In the genomic region with DNA sequence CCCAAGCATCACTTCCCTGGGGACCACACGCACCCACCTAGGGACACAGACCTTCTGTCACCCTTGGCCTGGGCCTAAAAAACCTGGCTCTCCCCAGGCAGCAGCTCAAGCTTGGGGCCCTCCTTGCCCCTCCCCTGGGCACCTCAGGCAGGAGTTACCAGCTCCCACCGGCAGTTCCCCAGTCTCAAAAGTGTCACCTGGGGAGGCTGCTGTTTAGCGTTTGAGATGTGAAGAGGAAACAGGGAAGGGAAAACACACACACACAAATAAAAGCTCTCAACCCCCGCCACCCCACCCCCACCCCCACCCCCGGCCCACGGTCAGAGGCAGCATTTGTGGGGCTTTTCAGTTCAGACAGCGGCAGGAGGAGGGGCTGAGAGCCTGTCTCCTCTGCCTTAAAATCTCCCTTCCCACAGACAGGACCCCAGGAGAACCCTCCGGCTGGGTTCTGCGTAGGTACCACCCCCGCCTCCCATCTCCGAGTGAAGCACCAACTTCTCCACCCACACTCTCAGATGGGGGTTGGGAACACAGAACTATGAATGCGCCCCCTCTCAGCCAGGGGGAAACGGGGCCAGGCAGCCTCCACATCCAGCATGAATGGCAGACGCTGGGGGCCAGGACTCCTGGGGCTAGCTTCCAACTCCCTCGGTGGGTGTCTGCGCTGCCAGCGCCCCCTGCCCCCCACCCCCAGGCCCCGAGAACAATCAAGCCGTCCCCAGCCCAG, we compare ENCODE assay signal across 9 cellular contexts. TPM values are rescaled to one million over a fixed set of nuclear protein-coding genes. Genes with fewer than 3 reads are reported as not detected.
DNase-seq lines count a peak whose midpoint lies in the region; ATAC-seq, FAIRE-seq and TF ChIP-seq lines count a peak whose summit lies in the region.
"Had no signal": no experiment of that assay in that cellular context is flagged by ENCODE, and none has a peak within 500 bp of the region (broad histone marks: within the 10 kb centered on the region; RNA-seq: fewer than 3 reads in every experiment).

No MANE protein-coding gene starts in this region.

- H3K4me2 ChIP-seq in OCI-LY7 (ENCODE audit: low read length) (peak overlapping the region; percentile 95), hepatocyte (peak overlapping the region; percentile 98)

- H3K9me3 ChIP-seq in OCI-LY7 (ENCODE audit: low read length): no peaks in the 10 kb centered on the region
- no peaks in the 10 kb centered on the region for H3K9me3 ChIP-seq in hepatocyte (ENCODE audit: low read depth)
- H3K9me3 ChIP-seq in pancreas: no peaks in the 10 kb centered on the region
- no peaks in the 10 kb centered on the region for H3K9me3 ChIP-seq in mucosa of descending colon

- WGBS in hepatocyte (ENCODE audit: low lambda C conversion rate, missing lambda C conversion rate): 18% methylated on average over 18 of the region's 19 CpGs
- 36 to 42% methylated on average over 19 of the region's 19 CpGs for WGBS in pancreas, 2 donors

- peak overlapping the region; percentile 70 for H3K4me3 Mint-ChIP-seq in stimulated activated naive B cell treated with anti-CD40 and anti-IgM and Interleukin-4, amounts not matched to agents 10 μg/mL and 1 μg/mL and 100 μg/mL, for 72 hours

- no peak for ATAC-seq in stimulated activated naive B cell treated with anti-CD40 and anti-IgM and Interleukin-4, amounts not matched to agents 10 μg/mL and 1 μg/mL and 100 μg/mL, for 72 hours (replicated peaks)
- ATAC-seq in pancreas: no peak
- ATAC-seq in mucosa of descending colon: no peak
- ATAC-seq in esophagus mucosa: no peak

- CTCF ChIA-PET in OCI-LY7 (lab: Charles Lee; ENCODE audit: unreplicated experiment): no interaction called here

- H2AFZ ChIP-seq in OCI-LY7 (ENCODE audit: low read length) (no peak overlapping the region), hepatocyte (no peak overlapping the region)

- peaks cover 40 to 78% of the 10 kb centered on the region in 2 donors for H3K4me1 Mint-ChIP-seq in stimulated activated naive B cell treated with anti-CD40 and anti-IgM and Interleukin-4, amounts not matched to agents 10 μg/mL and 1 μg/mL and 100 μg/mL, for 72 hours

- peaks cover 7 to 9% of the 10 kb centered on the region in 2 donors for H3K36me3 Mint-ChIP-seq in stimulated activated naive B cell treated with anti-CD40 and anti-IgM and Interleukin-4, amounts not matched to agents 10 μg/mL and 1 μg/mL and 100 μg/mL, for 72 hours

- H3K4me3 ChIP-seq in OCI-LY7 (ENCODE audit: low read depth, low read length, poor library complexity, severe bottlenecking) (peak overlapping the region; percentile 90), hepatocyte (no peak overlapping the region), pancreas (no peak overlapping the region), mucosa of descending colon (no peak overlapping the region)

- H3K9me2 ChIP-seq in OCI-LY7 (ENCODE audit: insufficient read depth, low read length) (no peaks in the 10 kb centered on the region), hepatocyte (replicated peaks; ENCODE audit: insufficient read depth) (no peaks in the 10 kb centered on the region)

- no peak for FAIRE-seq in pancreas (lab: Jason Lieb, UNC)

- TF ChIP-seq CTCF in OCI-LY7 (conservative IDR thresholded peaks at IDR 0.05; ENCODE audit: low read length): no peak
- TF ChIP-seq CTCF in hepatocyte (IDR thresholded peaks at IDR 0.05; ENCODE audit: poor library complexity): no peak
- no peak for TF ChIP-seq CTCF in pancreas (IDR thresholded peaks at IDR 0.05)
- TF ChIP-seq CTCF in mucosa of descending colon (IDR thresholded peaks at IDR 0.05): no peak

- intact Hi-C loops in OCI-LY7 (cut with micrococcal nuclease; ENCODE audit: unreplicated experiment): no loop called here
- intact Hi-C loops in pancreas (cut with DNase I): loop anchor here in 1 of 3 donors (5.0 kb wide), 1 partner anchor 42 kb away; no protein-coding TSS in a partner anchor
- intact Hi-C loops in mucosa of descending colon (cut with DNase I, micrococcal nuclease): loop anchor here (10.0 kb wide), 2 partner anchors 200 to 210 kb away; no protein-coding TSS in a partner anchor

- DNase-seq in NCI-H1417 (lab: John Stamatoyannopoulos, UW): peak in 2 of 3 experiments; percentile 50 to 74
- DNase-seq in NCI-H1417 treated with DMSO at 0.1 percent for 48 hours (lab: John Stamatoyannopoulos, UW): no peak
- DNase-seq in OCI-LY7 (ENCODE audit: low spot score): peak; percentile 22
- DNase-seq in hepatocyte (ENCODE audit: low spot score): peak; percentile 53
- no peak for DNase-seq in stimulated activated naive B cell treated with anti-CD40 and anti-IgM and Interleukin-4, amounts not matched to agents 10 μg/mL and 1 μg/mL and 100 μg/mL, for 72 hours
- no peak for DNase-seq in pancreas
- no peak for DNase-seq in mucosa of descending colon
- DNase-seq: activated naive CD4-positive, alpha-beta T cell treated with anti-CD3 and anti-CD28 coated beads, Interleukin-2, amount 10 ng/mL, durations not matched to agents 7 days and 5 days had no signal

- H4K20me1 ChIP-seq in OCI-LY7 (ENCODE audit: insufficient read depth, low read length): peaks cover 31% of the 10 kb centered on the region
- peaks cover 70% of the 10 kb centered on the region for H4K20me1 ChIP-seq in hepatocyte (ENCODE audit: insufficient read depth, poor library complexity, severe bottlenecking)

- H3K9me3 Mint-ChIP-seq in stimulated activated naive B cell treated with anti-CD40 and anti-IgM and Interleukin-4, amounts not matched to agents 10 μg/mL and 1 μg/mL and 100 μg/mL, for 72 hours: peaks cover 0 to under 1% of the 10 kb centered on the region in 2 donors

- POLR2A ChIA-PET in OCI-LY7 (lab: Charles Lee): no interaction called here

- H3K27ac ChIP-seq in OCI-LY7 (ENCODE audit: low read depth, low read length, poor library complexity, severe bottlenecking) (no peak overlapping the region), hepatocyte (peak overlapping the region; percentile 98), pancreas (peak overlapping the region in 2 of 4 donors; percentile 29 to 50)

- peaks cover 74% of the 10 kb centered on the region for H3K79me2 ChIP-seq in OCI-LY7 (ENCODE audit: insufficient read depth, low read depth, low read length)
- peaks cover 75% of the 10 kb centered on the region for H3K79me2 ChIP-seq in hepatocyte

- no peaks in the 10 kb centered on the region for H3K27me3 Mint-ChIP-seq in stimulated activated naive B cell treated with anti-CD40 and anti-IgM and Interleukin-4, amounts not matched to agents 10 μg/mL and 1 μg/mL and 100 μg/mL, for 72 hours

- peak overlapping the region; percentile 37 for H3K27ac Mint-ChIP-seq in stimulated activated naive B cell treated with anti-CD40 and anti-IgM and Interleukin-4, amounts not matched to agents 10 μg/mL and 1 μg/mL and 100 μg/mL, for 72 hours
- H3K27ac Mint-ChIP-seq: activated naive CD4-positive, alpha-beta T cell treated with anti-CD3 and anti-CD28 coated beads, Interleukin-2, amount 10 ng/mL, durations not matched to agents 7 days and 5 days had no signal

- no peaks in the 10 kb centered on the region for H3K27me3 ChIP-seq in hepatocyte
- no peaks in the 10 kb centered on the region for H3K27me3 ChIP-seq in pancreas

- H3K4me1 ChIP-seq in OCI-LY7 (ENCODE audit: insufficient read depth, low read length, poor library complexity, severe bottlenecking): peaks cover 39% of the 10 kb centered on the region
- H3K4me1 ChIP-seq in hepatocyte (ENCODE audit: insufficient read depth): peaks cover 40% of the 10 kb centered on the region
- H3K4me1 ChIP-seq in pancreas: peaks cover 3 to 10% (median 7%) of the 10 kb centered on the region in 3 donors
- peaks cover 24% of the 10 kb centered on the region for H3K4me1 ChIP-seq in mucosa of descending colon (ENCODE audit: low read depth)

- H3K36me3 ChIP-seq in OCI-LY7 (ENCODE audit: insufficient read depth, low read length): no peaks in the 10 kb centered on the region
- H3K36me3 ChIP-seq in hepatocyte (replicated peaks; ENCODE audit: insufficient read depth, low read depth): no peaks in the 10 kb centered on the region
- no peaks in the 10 kb centered on the region for H3K36me3 ChIP-seq in pancreas
- no peaks in the 10 kb centered on the region for H3K36me3 ChIP-seq in mucosa of descending colon (ENCODE audit: low read depth)

- BruUV-seq in OCI-LY7 (replicated peaks; lab: Mats Ljungman, UMichigan): no TSS peak

RNA-seq across cellular contexts. Expression of a gene that starts 3.0 kb away (rescaled TPM):
- total RNA-seq in OCI-LY7 (2014; rRNA removed; shearing (Covaris generic)): 22.7 and 30.2 TPM in 2 replicates
- 154 and 159 TPM in 2 replicates for total RNA-seq in OCI-LY7 (2022)
- total RNA-seq in hepatocyte: 12.9 and 40.3 TPM in 2 replicates
- 121 and 136 TPM in 2 replicates for polyA plus RNA-seq in hepatocyte
- total RNA-seq in pancreas: 100 to 1,000 TPM in 3 of 6 donors, 10 to 100 TPM in 3; 97.7 to 148 (median 101) TPM
- polyA plus RNA-seq in pancreas: 10 to 100 TPM; 49.6 to 91.6 TPM
- total RNA-seq in mucosa of descending colon: 100 to 1,000 TPM; 159 to 269 (median 161) TPM
- total RNA-seq in esophagus mucosa: 60.3 TPM

Comparison
In these comparisons a context has a peak if more than half of its experiments do, and no peak if none do; other contexts are left out.
1. DNase-seq: peak in NCI-H1417 (2 of 3), OCI-LY7 (single experiment) and hepatocyte (single experiment); none in NCI-H1417 treated with DMSO at 0.1 percent for 48 hours (single experiment), stimulated activated naive B cell treated with anti-CD40 and anti-IgM and Interleukin-4, amounts not matched to agents 10 μg/mL and 1 μg/mL and 100 μg/mL, for 72 hours (single experiment), pancreas (0 of 6) and mucosa of descending colon (0 of 3).